1 cellular context compared by ENCODE assay signal in the genomic region with DNA sequence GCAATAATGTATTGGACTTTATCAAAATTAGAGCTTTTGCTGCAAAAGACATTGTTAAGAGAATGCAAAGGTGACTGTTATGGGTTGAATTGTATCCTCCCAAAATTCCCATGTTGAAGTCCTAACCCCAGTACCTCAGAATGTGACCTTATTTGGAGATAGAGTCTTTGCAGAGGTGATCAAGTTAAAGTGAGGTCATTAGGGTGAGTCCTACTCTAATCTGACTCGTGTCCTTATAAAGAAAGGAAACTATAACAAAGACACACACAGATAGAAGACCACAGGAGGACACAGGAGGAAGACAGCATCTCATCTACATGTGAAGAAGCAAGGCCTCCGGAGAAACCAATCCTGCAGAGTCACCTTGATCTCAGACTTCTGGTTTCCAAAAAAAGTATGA.
TF ChIP-seq lines count a peak whose summit lies in the region.

No MANE protein-coding gene starts in this region.

TF ChIP-seq in GM23338, 12 proteins besides CTCF, POLR2A, EP300 and RAD21 (continued from another document):
- TF ChIP-seq, protein P1, sequence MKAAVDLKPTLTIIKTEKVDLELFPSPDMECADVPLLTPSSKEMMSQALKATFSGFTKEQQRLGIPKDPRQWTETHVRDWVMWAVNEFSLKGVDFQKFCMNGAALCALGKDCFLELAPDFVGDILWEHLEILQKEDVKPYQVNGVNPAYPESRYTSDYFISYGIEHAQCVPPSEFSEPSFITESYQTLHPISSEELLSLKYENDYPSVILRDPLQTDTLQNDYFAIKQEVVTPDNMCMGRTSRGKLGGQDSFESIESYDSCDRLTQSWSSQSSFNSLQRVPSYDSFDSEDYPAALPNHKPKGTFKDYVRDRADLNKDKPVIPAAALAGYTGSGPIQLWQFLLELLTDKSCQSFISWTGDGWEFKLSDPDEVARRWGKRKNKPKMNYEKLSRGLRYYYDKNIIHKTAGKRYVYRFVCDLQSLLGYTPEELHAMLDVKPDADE (IDR thresholded peaks at IDR 0.05): no peak
